In genomic region chr2:30147196-30147714, GRCh38 we compare ENCODE assay signal across 8 cellular contexts. TPM values are rescaled to one million over a fixed set of nuclear protein-coding genes. Genes with fewer than 3 reads are reported as not detected.
DNase-seq lines count a peak whose midpoint lies in the region; ATAC-seq and TF ChIP-seq lines count a peak whose summit lies in the region.

No MANE protein-coding gene starts in this region.

- H3K27ac ChIP-seq in left ventricle myocardium inferior (replicated peaks), result peak overlapping the region; percentile 97

- peak overlapping the region; percentile 59 for H3K27ac Mint-ChIP-seq in activated T-helper 2 cell treated with anti-CD3 and anti-CD28 coated beads, Interferon-gamma antibody, Interleukin-2, Interleukin-4, amounts not matched to agents 10 μg/mL and 5 μg/mL and 100 μg/mL, durations not matched to agents 14 hours and 24 hours and 36 hours

- H3K9me3 ChIP-seq in left ventricle myocardium inferior (replicated peaks), result no peaks in the 10 kb centered on the region

- H3K27me3 Mint-ChIP-seq in activated T-helper 2 cell treated with anti-CD3 and anti-CD28 coated beads, Interferon-gamma antibody, Interleukin-2, Interleukin-4, amounts not matched to agents 10 μg/mL and 5 μg/mL and 100 μg/mL, durations not matched to agents 14 hours and 24 hours and 36 hours (ENCODE audit: low read depth), result no peaks in the 10 kb centered on the region

- H3K9me3 Mint-ChIP-seq in activated T-helper 2 cell treated with anti-CD3 and anti-CD28 coated beads, Interferon-gamma antibody, Interleukin-2, Interleukin-4, amounts not matched to agents 10 μg/mL and 5 μg/mL and 100 μg/mL, durations not matched to agents 14 hours and 24 hours and 36 hours, result no peaks in the 10 kb centered on the region

- peak; percentile 63 for DNase-seq in NCI-H2227 (lab: John Stamatoyannopoulos, UW; ENCODE audit: unreplicated experiment)
- no peak for DNase-seq in NCI-H2227 treated with DMSO at 0.1 percent for 48 hours (lab: John Stamatoyannopoulos, UW)
- no peak for DNase-seq in activated T-helper 2 cell treated with anti-CD3 and anti-CD28 coated beads, Interferon-gamma antibody, Interleukin-2, Interleukin-4, amounts not matched to agents 10 μg/mL and 5 μg/mL and 100 μg/mL, durations not matched to agents 14 hours and 24 hours and 36 hours (ENCODE audit: low spot score)
- DNase-seq in left ventricle myocardium inferior, result peak; percentile 38
- no peak for DNase-seq in skeletal muscle cell (ENCODE audit: low read depth)
- DNase-seq in ecto neural progenitor cell (ENCODE audit: low spot score), result no peak

- intact Hi-C loops in activated T-helper 2 cell treated with anti-CD3 and anti-CD28 coated beads, Interferon-gamma antibody, Interleukin-2, Interleukin-4, amounts not matched to agents 10 μg/mL and 5 μg/mL and 100 μg/mL, durations not matched to agents 14 hours and 24 hours and 36 hours (cut with micrococcal nuclease), result loop anchor here (2.0 to 10.0 kb wide), 5 partner anchors 80 to 1175 kb away; no protein-coding TSS in a partner anchor
- intact Hi-C loops in left ventricle myocardium inferior (cut with micrococcal nuclease), result no loop called here

- peaks cover 30% of the 10 kb centered on the region for H3K36me3 Mint-ChIP-seq in activated T-helper 2 cell treated with anti-CD3 and anti-CD28 coated beads, Interferon-gamma antibody, Interleukin-2, Interleukin-4, amounts not matched to agents 10 μg/mL and 5 μg/mL and 100 μg/mL, durations not matched to agents 14 hours and 24 hours and 36 hours (ENCODE audit: low read depth)

- H3K4me3 ChIP-seq in left ventricle myocardium inferior (peak overlapping the region; percentile 88), skeletal muscle cell (ENCODE audit: low read depth, low read length) (peak overlapping the region; percentile 81)

- ATAC-seq in HG03196 (IDR thresholded peaks at IDR 0.05; ENCODE audit: unreplicated experiment) (peak; percentile 2), GM19467 (IDR thresholded peaks at IDR 0.05; ENCODE audit: unreplicated experiment) (no peak)

- H3K4me1 Mint-ChIP-seq in activated T-helper 2 cell treated with anti-CD3 and anti-CD28 coated beads, Interferon-gamma antibody, Interleukin-2, Interleukin-4, amounts not matched to agents 10 μg/mL and 5 μg/mL and 100 μg/mL, durations not matched to agents 14 hours and 24 hours and 36 hours (ENCODE audit: low read depth), result peaks cover 34% of the 10 kb centered on the region

- peaks cover 56% of the 10 kb centered on the region for H3K4me1 ChIP-seq in left ventricle myocardium inferior

- H3K4me3 Mint-ChIP-seq in activated T-helper 2 cell treated with anti-CD3 and anti-CD28 coated beads, Interferon-gamma antibody, Interleukin-2, Interleukin-4, amounts not matched to agents 10 μg/mL and 5 μg/mL and 100 μg/mL, durations not matched to agents 14 hours and 24 hours and 36 hours (ENCODE audit: low read depth), result peak overlapping the region; percentile 71

- H3K36me3 ChIP-seq in left ventricle myocardium inferior, result peaks cover 5% of the 10 kb centered on the region

- H3K27me3 ChIP-seq in left ventricle myocardium inferior (ENCODE audit: low read depth), result no peaks in the 10 kb centered on the region

- no peak for TF ChIP-seq CTCF in left ventricle myocardium inferior (IDR thresholded peaks at IDR 0.05; ENCODE audit: borderline replicate concordance)

RNA-seq across cellular contexts. Expression of gene YPEL5, which starts 0.4 kb away (rescaled TPM):
- total RNA-seq in activated T-helper 2 cell treated with anti-CD3 and anti-CD28 coated beads, Interferon-gamma antibody, Interleukin-2, Interleukin-4, amounts not matched to agents 10 μg/mL and 5 μg/mL and 100 μg/mL, durations not matched to agents 14 hours and 24 hours and 36 hours, result 24.1 and 27.8 TPM in 2 replicates
- total RNA-seq in left ventricle myocardium inferior, result 63.6 TPM

Comparison
In these comparisons a context has a peak if more than half of its experiments do, and no peak if none do; other contexts are left out.
1. DNase-seq: peak in NCI-H2227 (single experiment) and left ventricle myocardium inferior (single experiment); none in NCI-H2227 treated with DMSO at 0.1 percent for 48 hours (single experiment), activated T-helper 2 cell treated with anti-CD3 and anti-CD28 coated beads, Interferon-gamma antibody, Interleukin-2, Interleukin-4, amounts not matched to agents 10 μg/mL and 5 μg/mL and 100 μg/mL, durations not matched to agents 14 hours and 24 hours and 36 hours (single experiment), skeletal muscle cell (single experiment) and ecto neural progenitor cell (single experiment).